In the genomic region with DNA sequence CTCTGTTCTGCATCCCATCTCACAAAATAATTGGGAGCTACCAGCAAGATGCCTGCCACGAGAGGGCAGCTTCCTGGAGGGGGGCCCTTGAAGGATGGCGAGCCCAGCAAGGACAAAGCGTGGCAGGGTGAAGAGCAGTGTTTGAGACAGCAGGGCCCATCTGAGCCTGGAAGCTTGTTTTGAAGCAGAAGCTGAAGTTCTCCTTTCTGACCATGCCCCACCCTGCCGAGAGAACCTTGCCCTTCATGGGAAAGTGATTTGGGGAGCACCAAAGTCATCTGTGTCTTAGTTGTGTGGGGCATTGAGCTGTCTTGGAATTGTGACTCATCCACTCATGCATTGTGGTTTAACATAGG, we compare ENCODE assay signal across 15 cellular contexts.
A peak's percentile ranks its signal among the peaks of the same experiment; 100 is the strongest.
DNase-seq lines count a peak whose midpoint lies in the region; ATAC-seq and TF ChIP-seq lines count a peak whose summit lies in the region.
"Had no signal": no experiment of that assay in that cellular context is flagged by ENCODE, and none has a peak within 500 bp of the region (broad histone marks: within the 10 kb centered on the region; RNA-seq: fewer than 3 reads in every experiment).

No MANE protein-coding gene starts in this region.

- H3K27me3 Mint-ChIP-seq in endodermal cell (ENCODE audit: insufficient read depth) = peaks cover 52% of the 10 kb centered on the region
- H3K27me3 Mint-ChIP-seq: activated CD8-positive, alpha-beta memory T cell treated with anti-CD3 and anti-CD28 coated beads, Interleukin-2, amount 10 ng/mL, durations not matched to agents 7 days and 5 days had no signal

- no peak overlapping the region for H3K9ac ChIP-seq in endodermal cell (ENCODE audit: extremely low read depth, low read length, poor library complexity, severe bottlenecking)

- H3K27me3 ChIP-seq in endodermal cell (ENCODE audit: control insufficient read depth, insufficient read depth, low read length, poor library complexity, severe bottlenecking) = peaks cover 12% of the 10 kb centered on the region
- H3K27me3 ChIP-seq: tibial artery had no signal

- intact Hi-C loops in Right ventricle myocardium inferior (cut with DNase I) = loop anchor here (5.0 kb wide), 1 partner anchor 100 kb away; no protein-coding TSS in a partner anchor
- intact Hi-C loops in cardiac septum (cut with DNase I) = loop anchor here (2.0 to 10.0 kb wide), 2 partner anchors 168 to 214 kb away; no protein-coding TSS in a partner anchor

- no peak overlapping the region for H3K27ac ChIP-seq in endodermal cell (ENCODE audit: low read depth, low read length)
- H3K27ac ChIP-seq: A549, tibial artery had no signal

- no peak overlapping the region for H3K27ac Mint-ChIP-seq in endodermal cell
- H3K27ac Mint-ChIP-seq: activated CD8-positive, alpha-beta memory T cell treated with anti-CD3 and anti-CD28 coated beads, Interleukin-2, amount 10 ng/mL, durations not matched to agents 7 days and 5 days had no signal

- H3K4me3 Mint-ChIP-seq in endodermal cell = no peak overlapping the region
- H3K4me3 Mint-ChIP-seq: activated CD8-positive, alpha-beta memory T cell treated with anti-CD3 and anti-CD28 coated beads, Interleukin-2, amount 10 ng/mL, durations not matched to agents 7 days and 5 days; brain; naive thymus-derived CD8-positive, alpha-beta T cell had no signal

- H3K9me3 ChIP-seq in endodermal cell (ENCODE audit: control insufficient read depth, low read length) = no peaks in the 10 kb centered on the region
- H3K9me3 ChIP-seq: A549, tibial artery had no signal

- H3K4me1 Mint-ChIP-seq in endodermal cell = peaks cover 10% of the 10 kb centered on the region
- H3K4me1 Mint-ChIP-seq: activated CD8-positive, alpha-beta memory T cell treated with anti-CD3 and anti-CD28 coated beads, Interleukin-2, amount 10 ng/mL, durations not matched to agents 7 days and 5 days had no signal

- H3K4me3 ChIP-seq in Jurkat, Clone E6-1 (ENCODE audit: low read length) = no peak overlapping the region
- H3K4me3 ChIP-seq in endodermal cell (ENCODE audit: low read length) = no peak overlapping the region
- H3K4me3 ChIP-seq: A549, tibial artery had no signal

- H3K9me3 Mint-ChIP-seq in endodermal cell = no peaks in the 10 kb centered on the region
- H3K9me3 Mint-ChIP-seq: naive thymus-derived CD8-positive, alpha-beta T cell had no signal

- ATAC-seq in Right ventricle myocardium inferior = peak; percentile 74
- ATAC-seq: activated CD8-positive, alpha-beta memory T cell treated with anti-CD3 and anti-CD28 coated beads, Interleukin-2, amount 10 ng/mL, durations not matched to agents 7 days and 5 days; naive thymus-derived CD8-positive, alpha-beta T cell had no signal

- DNase-seq in Right ventricle myocardium inferior (ENCODE audit: missing footprints) (no peak), cardiac septum (ENCODE audit: low spot score) (no peak), endodermal cell (peak; percentile 88), NCI-H2171 (lab: John Stamatoyannopoulos, UW) (no peak), GM03348 (ENCODE audit: low spot score) (no peak), inferior parietal cortex (ENCODE audit: extremely low spot score) (no peak), NCI-H226 (no peak)
- peak; percentile 7 for DNase-seq in Jurkat, Clone E6-1 (ENCODE audit: low read depth, low spot score)
- DNase-seq: activated CD8-positive, alpha-beta memory T cell treated with anti-CD3 and anti-CD28 coated beads, Interleukin-2, amount 10 ng/mL, durations not matched to agents 7 days and 5 days; naive thymus-derived CD8-positive, alpha-beta T cell; SHP77 treated with DMSO at 0.1 percent for 48 hours; stimulated activated CD4-positive, alpha-beta T cell treated with anti-CD3 and anti-CD28 coated beads, Interleukin-4, amount 100 ng/mL, for 1 hour; tibial artery had no signal

- peak; percentile 76 for TF ChIP-seq CTCF in endodermal cell (conservative IDR thresholded peaks at IDR 0.05)

- H3K36me3 ChIP-seq in endodermal cell (ENCODE audit: control insufficient read depth, insufficient read depth, low read length) = no peaks in the 10 kb centered on the region
- H3K36me3 ChIP-seq: tibial artery had no signal

- H3K36me3 Mint-ChIP-seq in endodermal cell (ENCODE audit: low read depth) = no peaks in the 10 kb centered on the region
- H3K36me3 Mint-ChIP-seq: activated CD8-positive, alpha-beta memory T cell treated with anti-CD3 and anti-CD28 coated beads, Interleukin-2, amount 10 ng/mL, durations not matched to agents 7 days and 5 days; brain; naive thymus-derived CD8-positive, alpha-beta T cell had no signal

- 50 to 65% methylated on average over 2 to 4 of the region's 4 CpGs for WGBS in endodermal cell (ENCODE audit: insufficient coverage in 1 of 2, insufficient read length in 1 of 2), 2 experiments

- H3K4me1 ChIP-seq in endodermal cell (ENCODE audit: control insufficient read depth, insufficient read depth, low read length) = no peaks in the 10 kb centered on the region
- H3K4me1 ChIP-seq: A549, tibial artery had no signal

Comparison
In these comparisons a context has a peak if more than half of its experiments do, and no peak if none do; other contexts are left out.
1. DNase-seq: peak in Jurkat, Clone E6-1 (single experiment) and endodermal cell (single experiment); none in Right ventricle myocardium inferior (single experiment), cardiac septum (single experiment), NCI-H2171 (single experiment), GM03348 (single experiment), inferior parietal cortex (single experiment) and NCI-H226 (single experiment).